8 cellular contexts compared by ENCODE assay signal in the genomic region with DNA sequence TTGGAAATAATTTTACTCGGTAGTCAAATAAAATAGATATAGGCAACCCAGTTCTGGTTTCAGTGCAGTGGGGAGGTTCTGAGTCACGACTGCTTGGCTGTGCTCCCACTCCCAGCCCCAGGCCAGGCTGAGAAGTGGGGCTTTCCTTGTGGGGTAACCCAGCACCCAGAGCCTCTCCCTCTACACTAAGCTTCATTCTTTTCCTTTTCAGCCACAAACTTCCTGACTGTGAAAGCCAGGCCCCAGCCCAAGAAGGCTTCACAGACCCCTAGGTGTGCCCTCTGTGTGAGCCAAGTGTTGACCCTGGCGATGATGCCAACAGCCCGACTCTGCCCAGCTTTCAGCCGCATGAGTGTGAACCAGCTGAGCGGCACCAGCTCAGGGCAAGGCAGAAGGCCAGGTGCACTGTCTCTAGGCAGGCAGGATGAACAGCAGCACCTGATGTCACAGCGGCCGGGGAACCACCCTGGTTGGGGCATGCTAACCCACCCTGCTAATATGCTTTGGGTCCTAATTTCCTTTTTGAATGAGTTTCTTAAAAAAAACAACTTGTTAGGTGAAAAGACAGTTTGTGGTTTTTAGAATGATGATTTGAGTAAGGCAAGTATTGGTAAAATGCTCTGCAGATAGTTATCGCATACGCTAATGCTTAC. TPM values are rescaled to one million over a fixed set of nuclear protein-coding genes. Genes with fewer than 3 reads are reported as not detected.
DNase-seq lines count a peak whose midpoint lies in the region; ATAC-seq and FAIRE-seq lines count a peak whose summit lies in the region.

No MANE protein-coding gene starts in this region.

- H3K4me3 ChIP-seq in skin epidermis: no peak overlapping the region
- H3K4me3 ChIP-seq in small intestine (ENCODE audit: low read depth in 1 of 2, low read length in 2 of 2): no peak overlapping the region
- no peak overlapping the region for H3K4me3 ChIP-seq in HAP-1

- FAIRE-seq in small intestine (lab: Jason Lieb, UNC): no peak

- 54 to 71% (median 57%) methylated on average over 10 of the region's 10 CpGs for WGBS in small intestine, 3 donors

- H3K27me3 ChIP-seq in small intestine (ENCODE audit: control insufficient read depth in 2 of 2, insufficient read depth in 2 of 2, low read length in 2 of 2) (no peaks in the 10 kb centered on the region), HAP-1 (ENCODE audit: low read depth) (no peaks in the 10 kb centered on the region)

- H3K27ac ChIP-seq in skin epidermis: peak overlapping the region in 19 of 21 experiments; percentile 9 to 100 (median 97)
- peak overlapping the region in 1 of 2 donors; percentile 69 for H3K27ac ChIP-seq in small intestine (ENCODE audit: low read depth in 1 of 2, low read length in 1 of 2)

- H3K4me1 ChIP-seq in small intestine (ENCODE audit: control insufficient read depth in 2 of 2, insufficient read depth in 1 of 2, low read depth in 1 of 2, low read length in 1 of 2): peaks cover 0 to 15% of the 10 kb centered on the region in 2 donors
- H3K4me1 ChIP-seq in HAP-1: no peaks in the 10 kb centered on the region

- in situ Hi-C loops in HAP-1 (cut with MboI; ENCODE audit: low sequenced_read_pairs): no loop called here

- peak; percentile 78 for DNase-seq in EH (ENCODE audit: low read depth)
- DNase-seq in NAMALWA (ENCODE audit: low spot score): peak; percentile 81
- peak; percentile 49 for DNase-seq in activated CD8-positive, alpha-beta memory T cell treated with anti-CD3 and anti-CD28 coated beads, Interleukin-2, amount 50 U/mL, for 24 hours (ENCODE audit: extremely low read depth)
- no peak for DNase-seq in small intestine
- DNase-seq in HAP-1 (ENCODE audit: low spot score in 2 of 2): no peak

- no peaks in the 10 kb centered on the region for H3K36me3 ChIP-seq in small intestine (ENCODE audit: control insufficient read depth in 2 of 2, insufficient read depth in 2 of 2, low read length in 2 of 2)
- no peaks in the 10 kb centered on the region for H3K36me3 ChIP-seq in HAP-1 (replicated peaks)

- H3K9me3 ChIP-seq in small intestine (ENCODE audit: control insufficient read depth, low read depth) (no peaks in the 10 kb centered on the region), HAP-1 (no peaks in the 10 kb centered on the region)

- ATAC-seq in GM21737 (IDR thresholded peaks at IDR 0.05; ENCODE audit: unreplicated experiment) (peak; percentile 79), esophagus mucosa (peak; percentile 66)

RNA-seq across cellular contexts. Expression of a gene that starts 42.2 kb away (rescaled TPM):
- total RNA-seq in esophagus mucosa: 7.6 TPM
- 10 to 100 TPM in 2 of 3 donors, 1 to 10 TPM in 1; 5.4 to 15.4 (median 10.2) TPM for polyA plus RNA-seq in small intestine

RNA-seq across cellular contexts. Expression of a gene that starts 52.6 kb away (rescaled TPM):
- 49.8 TPM for total RNA-seq in esophagus mucosa
- polyA plus RNA-seq in small intestine: 10 to 100 TPM; 35.1 to 58.1 (median 45.4) TPM

Comparison
In these comparisons a context has a peak if more than half of its experiments do, and no peak if none do; other contexts are left out.
1. DNase-seq: peak in EH (single experiment), NAMALWA (single experiment) and activated CD8-positive, alpha-beta memory T cell treated with anti-CD3 and anti-CD28 coated beads, Interleukin-2, amount 50 U/mL, for 24 hours (single experiment); none in small intestine (single experiment) and HAP-1 (0 of 2).